In the genomic region with DNA sequence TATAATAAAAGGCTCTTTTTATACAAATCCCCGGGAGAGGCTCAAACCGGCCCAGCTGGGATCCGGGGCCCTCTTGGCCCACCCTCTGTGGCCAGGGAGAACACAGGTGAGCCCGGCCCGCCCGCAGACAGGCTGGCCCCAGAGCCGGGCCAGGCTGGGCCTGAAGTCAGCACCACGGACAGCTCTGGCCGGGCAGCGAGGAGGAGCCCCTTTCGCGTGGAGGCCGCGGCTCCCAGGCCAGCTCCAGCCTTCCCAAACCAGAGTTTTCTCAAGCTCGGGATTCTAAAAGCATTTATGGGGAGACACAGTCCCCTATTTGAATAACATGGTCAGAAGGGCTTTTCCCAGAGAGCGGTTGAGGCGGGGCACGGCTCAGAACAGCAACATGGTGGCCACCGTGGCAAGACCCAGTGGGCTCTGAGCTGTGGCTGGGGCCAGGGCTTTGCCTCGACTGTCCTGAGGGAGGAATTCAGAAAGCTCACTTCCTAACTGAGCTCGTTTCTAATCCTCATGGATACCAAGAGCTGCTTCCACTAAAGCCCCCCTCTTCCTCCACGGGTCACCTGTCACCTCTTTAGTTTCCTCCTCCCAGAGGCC, we compare ENCODE assay signal across 1 cellular context.
TF ChIP-seq lines count a peak whose summit lies in the region.

No MANE protein-coding gene starts in this region.

TF ChIP-seq in WTC11, 78 proteins besides CTCF, POLR2A, EP300 and RAD21 (continued from another document and continues in another):
- TF ChIP-seq, protein P1, sequence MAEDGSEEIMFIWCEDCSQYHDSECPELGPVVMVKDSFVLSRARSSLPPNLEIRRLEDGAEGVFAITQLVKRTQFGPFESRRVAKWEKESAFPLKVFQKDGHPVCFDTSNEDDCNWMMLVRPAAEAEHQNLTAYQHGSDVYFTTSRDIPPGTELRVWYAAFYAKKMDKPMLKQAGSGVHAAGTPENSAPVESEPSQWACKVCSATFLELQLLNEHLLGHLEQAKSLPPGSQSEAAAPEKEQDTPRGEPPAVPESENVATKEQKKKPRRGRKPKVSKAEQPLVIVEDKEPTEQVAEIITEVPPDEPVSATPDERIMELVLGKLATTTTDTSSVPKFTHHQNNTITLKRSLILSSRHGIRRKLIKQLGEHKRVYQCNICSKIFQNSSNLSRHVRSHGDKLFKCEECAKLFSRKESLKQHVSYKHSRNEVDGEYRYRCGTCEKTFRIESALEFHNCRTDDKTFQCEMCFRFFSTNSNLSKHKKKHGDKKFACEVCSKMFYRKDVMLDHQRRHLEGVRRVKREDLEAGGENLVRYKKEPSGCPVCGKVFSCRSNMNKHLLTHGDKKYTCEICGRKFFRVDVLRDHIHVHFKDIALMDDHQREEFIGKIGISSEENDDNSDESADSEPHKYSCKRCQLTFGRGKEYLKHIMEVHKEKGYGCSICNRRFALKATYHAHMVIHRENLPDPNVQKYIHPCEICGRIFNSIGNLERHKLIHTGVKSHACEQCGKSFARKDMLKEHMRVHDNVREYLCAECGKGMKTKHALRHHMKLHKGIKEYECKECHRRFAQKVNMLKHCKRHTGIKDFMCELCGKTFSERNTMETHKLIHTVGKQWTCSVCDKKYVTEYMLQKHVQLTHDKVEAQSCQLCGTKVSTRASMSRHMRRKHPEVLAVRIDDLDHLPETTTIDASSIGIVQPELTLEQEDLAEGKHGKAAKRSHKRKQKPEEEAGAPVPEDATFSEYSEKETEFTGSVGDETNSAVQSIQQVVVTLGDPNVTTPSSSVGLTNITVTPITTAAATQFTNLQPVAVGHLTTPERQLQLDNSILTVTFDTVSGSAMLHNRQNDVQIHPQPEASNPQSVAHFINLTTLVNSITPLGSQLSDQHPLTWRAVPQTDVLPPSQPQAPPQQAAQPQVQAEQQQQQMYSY (CRISPR knock-in tag; IDR thresholded peaks at IDR 0.05): peak; percentile 68; the same call in 1 of the 2 replicates
- TF ChIP-seq ARID4B (CRISPR knock-in tag; IDR thresholded peaks at IDR 0.05; ENCODE audit: borderline replicate concordance) (peak; percentile 96), IRF1 (CRISPR knock-in tag; IDR thresholded peaks at IDR 0.05) (peak; percentile 24; the same call in 1 of the 2 replicates), AR (CRISPR knock-in tag; IDR thresholded peaks at IDR 0.05) (no peak), ETV6 (CRISPR knock-in tag; IDR thresholded peaks at IDR 0.05) (peak; percentile 70; the same call in 1 of the 2 replicates), SP1 (CRISPR knock-in tag; conservative IDR thresholded peaks at IDR 0.05) (0 out of 2 replicates have a peak, but pooled peaks have one; percentile 44), E2F4 (CRISPR knock-in tag; IDR thresholded peaks at IDR 0.05; ENCODE audit: borderline replicate concordance, low read depth) (peak; percentile 63; the same call in 1 of the 2 replicates), ZNF423 (CRISPR knock-in tag; IDR thresholded peaks at IDR 0.05) (no peak), ZNF425 (CRISPR knock-in tag; conservative IDR thresholded peaks at IDR 0.05) (no peak), ZSCAN18 (CRISPR knock-in tag; IDR thresholded peaks at IDR 0.05) (no peak), NFATC4 (CRISPR knock-in tag; IDR thresholded peaks at IDR 0.05) (no peak), TP53 (CRISPR knock-in tag; IDR thresholded peaks at IDR 0.05) (peak; percentile 84; the same call in 1 of the 2 replicates), NFE2L1 (CRISPR knock-in tag; IDR thresholded peaks at IDR 0.05) (0 out of 2 replicates have a peak, but pooled peaks have one; percentile 26), ATF2 (CRISPR knock-in tag; IDR thresholded peaks at IDR 0.05; ENCODE audit: borderline replicate concordance, low read depth) (no peak)
- TF ChIP-seq, protein P2, sequence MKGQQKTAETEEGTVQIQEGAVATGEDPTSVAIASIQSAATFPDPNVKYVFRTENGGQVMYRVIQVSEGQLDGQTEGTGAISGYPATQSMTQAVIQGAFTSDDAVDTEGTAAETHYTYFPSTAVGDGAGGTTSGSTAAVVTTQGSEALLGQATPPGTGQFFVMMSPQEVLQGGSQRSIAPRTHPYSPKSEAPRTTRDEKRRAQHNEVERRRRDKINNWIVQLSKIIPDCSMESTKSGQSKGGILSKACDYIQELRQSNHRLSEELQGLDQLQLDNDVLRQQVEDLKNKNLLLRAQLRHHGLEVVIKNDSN (CRISPR knock-in tag; IDR thresholded peaks at IDR 0.05): peak; percentile 69; the same call in 1 of the 2 replicates
- TF ChIP-seq, protein P3, sequence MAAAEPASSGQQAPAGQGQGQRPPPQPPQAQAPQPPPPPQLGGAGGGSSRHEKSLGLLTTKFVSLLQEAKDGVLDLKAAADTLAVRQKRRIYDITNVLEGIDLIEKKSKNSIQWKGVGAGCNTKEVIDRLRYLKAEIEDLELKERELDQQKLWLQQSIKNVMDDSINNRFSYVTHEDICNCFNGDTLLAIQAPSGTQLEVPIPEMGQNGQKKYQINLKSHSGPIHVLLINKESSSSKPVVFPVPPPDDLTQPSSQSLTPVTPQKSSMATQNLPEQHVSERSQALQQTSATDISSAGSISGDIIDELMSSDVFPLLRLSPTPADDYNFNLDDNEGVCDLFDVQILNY (CRISPR knock-in tag; IDR thresholded peaks at IDR 0.05): 0 out of 2 replicates have a peak, but pooled peaks have one; percentile 40
- TF ChIP-seq, protein P4, sequence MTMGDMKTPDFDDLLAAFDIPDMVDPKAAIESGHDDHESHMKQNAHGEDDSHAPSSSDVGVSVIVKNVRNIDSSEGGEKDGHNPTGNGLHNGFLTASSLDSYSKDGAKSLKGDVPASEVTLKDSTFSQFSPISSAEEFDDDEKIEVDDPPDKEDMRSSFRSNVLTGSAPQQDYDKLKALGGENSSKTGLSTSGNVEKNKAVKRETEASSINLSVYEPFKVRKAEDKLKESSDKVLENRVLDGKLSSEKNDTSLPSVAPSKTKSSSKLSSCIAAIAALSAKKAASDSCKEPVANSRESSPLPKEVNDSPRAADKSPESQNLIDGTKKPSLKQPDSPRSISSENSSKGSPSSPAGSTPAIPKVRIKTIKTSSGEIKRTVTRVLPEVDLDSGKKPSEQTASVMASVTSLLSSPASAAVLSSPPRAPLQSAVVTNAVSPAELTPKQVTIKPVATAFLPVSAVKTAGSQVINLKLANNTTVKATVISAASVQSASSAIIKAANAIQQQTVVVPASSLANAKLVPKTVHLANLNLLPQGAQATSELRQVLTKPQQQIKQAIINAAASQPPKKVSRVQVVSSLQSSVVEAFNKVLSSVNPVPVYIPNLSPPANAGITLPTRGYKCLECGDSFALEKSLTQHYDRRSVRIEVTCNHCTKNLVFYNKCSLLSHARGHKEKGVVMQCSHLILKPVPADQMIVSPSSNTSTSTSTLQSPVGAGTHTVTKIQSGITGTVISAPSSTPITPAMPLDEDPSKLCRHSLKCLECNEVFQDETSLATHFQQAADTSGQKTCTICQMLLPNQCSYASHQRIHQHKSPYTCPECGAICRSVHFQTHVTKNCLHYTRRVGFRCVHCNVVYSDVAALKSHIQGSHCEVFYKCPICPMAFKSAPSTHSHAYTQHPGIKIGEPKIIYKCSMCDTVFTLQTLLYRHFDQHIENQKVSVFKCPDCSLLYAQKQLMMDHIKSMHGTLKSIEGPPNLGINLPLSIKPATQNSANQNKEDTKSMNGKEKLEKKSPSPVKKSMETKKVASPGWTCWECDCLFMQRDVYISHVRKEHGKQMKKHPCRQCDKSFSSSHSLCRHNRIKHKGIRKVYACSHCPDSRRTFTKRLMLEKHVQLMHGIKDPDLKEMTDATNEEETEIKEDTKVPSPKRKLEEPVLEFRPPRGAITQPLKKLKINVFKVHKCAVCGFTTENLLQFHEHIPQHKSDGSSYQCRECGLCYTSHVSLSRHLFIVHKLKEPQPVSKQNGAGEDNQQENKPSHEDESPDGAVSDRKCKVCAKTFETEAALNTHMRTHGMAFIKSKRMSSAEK (CRISPR knock-in tag; IDR thresholded peaks at IDR 0.05; ENCODE audit: borderline replicate concordance): no peak
